Comparison of ENCODE assay signal across 8 cellular contexts in genomic region chr1:212607206-212607923, GRCh38. TPM values are rescaled to one million over a fixed set of nuclear protein-coding genes. Genes with fewer than 3 reads are reported as not detected.
DNase-seq lines count a peak whose midpoint lies in the region; ATAC-seq and TF ChIP-seq lines count a peak whose summit lies in the region.

No MANE protein-coding gene starts in this region.

- H3K4me3 ChIP-seq in AG10803 (ENCODE audit: low read length) (peak overlapping the region; percentile 79), endodermal cell (ENCODE audit: low read length) (peak overlapping the region; percentile 89), muscle layer of duodenum (ENCODE audit: low read depth in 1 of 2, low read length in 2 of 2) (peak overlapping the region; percentile 65 to 67)

- H3K27me3 ChIP-seq in endodermal cell (ENCODE audit: control insufficient read depth, insufficient read depth, low read length, poor library complexity, severe bottlenecking) (peaks cover 39% of the 10 kb centered on the region), muscle layer of duodenum (ENCODE audit: low read depth, low read length) (peaks cover 20% of the 10 kb centered on the region)

- peaks cover 19% of the 10 kb centered on the region for H3K4me1 ChIP-seq in endodermal cell (ENCODE audit: control insufficient read depth, insufficient read depth, low read length)
- H3K4me1 ChIP-seq in muscle layer of duodenum (ENCODE audit: control insufficient read depth in 1 of 2, insufficient read depth in 2 of 2, low read length in 2 of 2), result peaks cover 15 to 23% of the 10 kb centered on the region in 2 donors

- DNase-seq in AG10803 (ENCODE audit: low read depth) (no peak), SW480 (ENCODE audit: low spot score) (peak; percentile 44), endodermal cell (peak; percentile 74), NCI-H226 (no peak)

- H3K4me1 Mint-ChIP-seq in endodermal cell, result peaks cover 48% of the 10 kb centered on the region

- no peak overlapping the region for H3K27ac ChIP-seq in endodermal cell (ENCODE audit: low read depth, low read length)
- peak overlapping the region; percentile 70 for H3K27ac ChIP-seq in muscle layer of duodenum (ENCODE audit: low read length)

- peaks cover 66% of the 10 kb centered on the region for H3K27me3 Mint-ChIP-seq in endodermal cell (ENCODE audit: insufficient read depth)

- peak overlapping the region; percentile 88 for H3K9ac ChIP-seq in endodermal cell (ENCODE audit: extremely low read depth, low read length, poor library complexity, severe bottlenecking)

- ATAC-seq in GM19035 (IDR thresholded peaks at IDR 0.05; ENCODE audit: unreplicated experiment) (peak; percentile 5), HG03457 (IDR thresholded peaks at IDR 0.05; ENCODE audit: unreplicated experiment) (no peak), GM19023 (IDR thresholded peaks at IDR 0.05; ENCODE audit: unreplicated experiment) (no peak)

- no peaks in the 10 kb centered on the region for H3K36me3 Mint-ChIP-seq in endodermal cell (ENCODE audit: low read depth)

- H3K4me3 Mint-ChIP-seq in endodermal cell, result peak overlapping the region; percentile 75

- H3K9me3 ChIP-seq in endodermal cell (ENCODE audit: control insufficient read depth, low read length) (no peaks in the 10 kb centered on the region), muscle layer of duodenum (ENCODE audit: control insufficient read depth in 1 of 2, low read length in 2 of 2) (no peaks in the 10 kb centered on the region)

- H3K27ac Mint-ChIP-seq in endodermal cell, result peak overlapping the region; percentile 94

- no peaks in the 10 kb centered on the region for H3K9me3 Mint-ChIP-seq in endodermal cell

- TF ChIP-seq CTCF in AG10803 (conservative IDR thresholded peaks at IDR 0.05; ENCODE audit: low read length) (no peak), endodermal cell (conservative IDR thresholded peaks at IDR 0.05) (no peak)

- WGBS in endodermal cell (ENCODE audit: insufficient coverage in 1 of 2, insufficient read length in 1 of 2), 2 experiments, result 1% methylated on average over 26 to 34 of the region's 34 CpGs

- H3K36me3 ChIP-seq in endodermal cell (ENCODE audit: control insufficient read depth, insufficient read depth, low read length) (no peaks in the 10 kb centered on the region), muscle layer of duodenum (ENCODE audit: control insufficient read depth in 1 of 2, insufficient read depth in 2 of 2, low read length in 2 of 2) (no peaks in the 10 kb centered on the region)

RNA-seq across cellular contexts. Expression of gene ATF3, which starts 1.2 kb away (rescaled TPM):
- 10 to 100 TPM; 12.6 to 24.0 TPM for total RNA-seq in endodermal cell
- polyA plus RNA-seq in endodermal cell (2013, experiment 1 of 2), result 26.0 TPM
- 20.3 TPM for polyA plus RNA-seq in endodermal cell (2013, experiment 2 of 2)

Comparison
In these comparisons a context has a peak if more than half of its experiments do, and no peak if none do; other contexts are left out.
1. DNase-seq: peak in SW480 (single experiment) and endodermal cell (single experiment); none in AG10803 (single experiment) and NCI-H226 (single experiment).
2. Peak in every context shown above with its lines, with median percentiles within 50 percentile points of each other: H3K4me3 ChIP-seq.